Comparison of ENCODE assay signal across 19 cellular contexts in genomic region chr2:100959225-100959880, GRCh38. TPM values are rescaled to one million over a fixed set of nuclear protein-coding genes. Genes with fewer than 3 reads are reported as not detected.
DNase-seq lines count a peak whose midpoint lies in the region; ATAC-seq and TF ChIP-seq lines count a peak whose summit lies in the region.
"Had no signal": no experiment of that assay in that cellular context is flagged by ENCODE, and none has a peak within 500 bp of the region (broad histone marks: within the 10 kb centered on the region; RNA-seq: fewer than 3 reads in every experiment).

No MANE protein-coding gene starts in this region.

- POLR2A ChIA-PET in PC-9 (lab: Charles Lee; ENCODE audit: unreplicated experiment): interaction anchor here (0.6 kb wide), 2 partner anchors 57 to 396 kb away, joined by 4 to 6 read pairs; partner anchors contain the start of gene PDCL3

- TF ChIP-seq EP300 in sigmoid colon (IDR thresholded peaks at IDR 0.05): no peak

- no peaks in the 10 kb centered on the region for H3K27me3 ChIP-seq in PC-9 (ENCODE audit: insufficient read depth, low read depth)
- H3K27me3 ChIP-seq in sigmoid colon: no peaks in the 10 kb centered on the region
- no peaks in the 10 kb centered on the region for H3K27me3 ChIP-seq in left lung
- H3K27me3 ChIP-seq: gastrocnemius medialis, transverse colon had no signal

- CTCF ChIA-PET in PC-9 (lab: Charles Lee): no interaction called here

- peak overlapping the region; percentile 70 for H3K27ac ChIP-seq in PC-9
- no peak overlapping the region for H3K27ac ChIP-seq in sigmoid colon
- H3K27ac ChIP-seq in left lung: no peak overlapping the region
- H3K27ac ChIP-seq: gastrocnemius medialis, transverse colon had no signal

- H4K20me1 ChIP-seq in PC-9 (ENCODE audit: insufficient read depth): no peaks in the 10 kb centered on the region

- peaks cover 4% of the 10 kb centered on the region; the same call in 1 of the 2 replicates for H3K36me3 ChIP-seq in PC-9 (ENCODE audit: low read depth)
- no peaks in the 10 kb centered on the region for H3K36me3 ChIP-seq in sigmoid colon
- no peaks in the 10 kb centered on the region for H3K36me3 ChIP-seq in left lung
- H3K36me3 ChIP-seq: gastrocnemius medialis, transverse colon had no signal

- peak overlapping the region; percentile 29; the same call in 1 of the 2 replicates for H3K4me2 ChIP-seq in PC-9

- H3K79me2 ChIP-seq in PC-9 (ENCODE audit: low read depth): no peaks in the 10 kb centered on the region

- peak; percentile 73 for DNase-seq in GM03348 (ENCODE audit: low spot score)
- DNase-seq in PC-9: peak; percentile 22 to 76
- peak; percentile 13 for DNase-seq in fibroblast of pulmonary artery (ENCODE audit: low read depth)
- peak; percentile 30 for DNase-seq in sigmoid colon
- DNase-seq in left lung: no peak
- no peak for DNase-seq in NCI-H2081 treated with DMSO at 0.1 percent for 48 hours (lab: John Stamatoyannopoulos, UW)
- DNase-seq: activated B cell treated with CpG ODN at 0.5 μM for 24 hours; activated naive CD8-positive, alpha-beta T cell treated with anti-CD3 and anti-CD28 coated beads, Interleukin-2, amount 50 U/mL, for 24 hours; C1 segment of cervical spinal cord; DMS153; gastrocnemius medialis; left ventricle myocardium superior; NCI-H1436 treated with DMSO at 0.1 percent for 48 hours; stimulated activated CD4-positive, alpha-beta T cell treated with anti-CD3 and anti-CD28 coated beads, Interleukin-12 subunit alpha, Interleukin-12 subunit beta, amount 100 ng/mL, for 4 hours; T-helper 1 cell; transverse colon had no signal

- intact Hi-C loops in PC-9 (cut with micrococcal nuclease; ENCODE audit: unreplicated experiment) (loop anchor here (1.0 to 5.0 kb wide), 3 partner anchors 56 to 137 kb away; partner anchors contain the start of gene NPAS2), sigmoid colon (cut with DNase I) (no loop called here), left lung (cut with DNase I) (no loop called here)

- BruUV-seq in PC-9 (replicated peaks; lab: Mats Ljungman, UMichigan): no TSS peak

- H3K4me1 ChIP-seq in PC-9 (replicated peaks; ENCODE audit: insufficient read depth) (peaks cover 18% of the 10 kb centered on the region; the same call in 1 of the 2 replicates), sigmoid colon (peaks cover 0 to 28% (median 20%) of the 10 kb centered on the region in 4 donors), left lung (peaks cover 0 to 9% of the 10 kb centered on the region in 2 donors)

- 54 to 64% methylated on average over 6 of the region's 6 CpGs for WGBS in sigmoid colon, 2 donors

- H2AFZ ChIP-seq in PC-9: no peak overlapping the region

- H3K9me3 ChIP-seq in PC-9 (ENCODE audit: insufficient read depth, low read depth): no peaks in the 10 kb centered on the region
- no peaks in the 10 kb centered on the region for H3K9me3 ChIP-seq in sigmoid colon
- no peaks in the 10 kb centered on the region for H3K9me3 ChIP-seq in left lung
- H3K9me3 ChIP-seq: gastrocnemius medialis, transverse colon had no signal

- no peak overlapping the region for H3K4me3 ChIP-seq in PC-9
- H3K4me3 ChIP-seq in fibroblast of pulmonary artery (replicated peaks; ENCODE audit: low read depth, low read length): no peak overlapping the region
- no peak overlapping the region for H3K4me3 ChIP-seq in sigmoid colon
- H3K4me3 ChIP-seq in left lung: no peak overlapping the region
- H3K4me3 ChIP-seq: gastrocnemius medialis, transverse colon had no signal

- ATAC-seq in left lung: no peak
- ATAC-seq in HG02981 (IDR thresholded peaks at IDR 0.05; ENCODE audit: unreplicated experiment): no peak
- ATAC-seq in GM19452 (IDR thresholded peaks at IDR 0.05; ENCODE audit: unreplicated experiment): no peak
- ATAC-seq: activated naive CD8-positive, alpha-beta T cell treated with anti-CD3 and anti-CD28 coated beads, Interleukin-2, amount 50 U/mL, for 24 hours; gastrocnemius medialis; left ventricle myocardium superior; stimulated activated effector memory CD8-positive, alpha-beta T cell treated with anti-CD3 and anti-CD28 coated beads, Interleukin-12 subunit alpha, Interleukin-12 subunit beta, amount 100 ng/mL, for 72 hours had no signal

- no peak for TF ChIP-seq POLR2A in sigmoid colon (IDR thresholded peaks at IDR 0.05)

- H3K9me2 ChIP-seq in PC-9 (ENCODE audit: insufficient read depth): no peaks in the 10 kb centered on the region

- peaks cover 24% of the 10 kb centered on the region for H3F3A ChIP-seq in PC-9 (ENCODE audit: insufficient read depth, low read depth)

- TF ChIP-seq CTCF in PC-9 (conservative IDR thresholded peaks at IDR 0.05) (no peak), fibroblast of pulmonary artery (IDR thresholded peaks at IDR 0.05; ENCODE audit: low read length, missing control alignments) (no peak), sigmoid colon (IDR thresholded peaks at IDR 0.05) (no peak), left lung (IDR thresholded peaks at IDR 0.05) (no peak)

RNA-seq across cellular contexts. Expression of gene RPL31, which starts 42.7 kb away (rescaled TPM):
- total RNA-seq in PC-9 (2021) (1,090 and 1,251 TPM in 2 replicates), sigmoid colon (1,000 to 10,000 TPM; 1,030 to 2,345 (median 1,749) TPM), left lung (1,000 to 10,000 TPM in 1 of 2 donors, 100 to 1,000 TPM in 1; 865 to 1,175 TPM)
- polyA plus RNA-seq in sigmoid colon: 1,000 to 10,000 TPM; 5,415 to 7,327 (median 5,660) TPM

Comparison
In these comparisons a context has a peak if more than half of its experiments do, and no peak if none do; other contexts are left out.
1. DNase-seq: peak in GM03348 (single experiment), PC-9 (2 of 2), fibroblast of pulmonary artery (single experiment) and sigmoid colon (single experiment); none in left lung (0 of 2) and NCI-H2081 treated with DMSO at 0.1 percent for 48 hours (single experiment).